Comparison of ENCODE assay signal across 1 cellular context in genomic region chr1:32714277-32714676, GRCh38.
TF ChIP-seq lines count a peak whose summit lies in the region.

No MANE protein-coding gene starts in this region.

TF ChIP-seq in HepG2, 621 proteins besides CTCF, POLR2A, EP300 and RAD21 (continued from another document):
- TF ChIP-seq, protein P1, sequence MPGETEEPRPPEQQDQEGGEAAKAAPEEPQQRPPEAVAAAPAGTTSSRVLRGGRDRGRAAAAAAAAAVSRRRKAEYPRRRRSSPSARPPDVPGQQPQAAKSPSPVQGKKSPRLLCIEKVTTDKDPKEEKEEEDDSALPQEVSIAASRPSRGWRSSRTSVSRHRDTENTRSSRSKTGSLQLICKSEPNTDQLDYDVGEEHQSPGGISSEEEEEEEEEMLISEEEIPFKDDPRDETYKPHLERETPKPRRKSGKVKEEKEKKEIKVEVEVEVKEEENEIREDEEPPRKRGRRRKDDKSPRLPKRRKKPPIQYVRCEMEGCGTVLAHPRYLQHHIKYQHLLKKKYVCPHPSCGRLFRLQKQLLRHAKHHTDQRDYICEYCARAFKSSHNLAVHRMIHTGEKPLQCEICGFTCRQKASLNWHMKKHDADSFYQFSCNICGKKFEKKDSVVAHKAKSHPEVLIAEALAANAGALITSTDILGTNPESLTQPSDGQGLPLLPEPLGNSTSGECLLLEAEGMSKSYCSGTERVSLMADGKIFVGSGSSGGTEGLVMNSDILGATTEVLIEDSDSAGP (CRISPR knock-in tag; IDR thresholded peaks at IDR 0.05; ENCODE audit: borderline replicate concordance): no peak; the same call in 1 of the 2 replicates
- no peak for TF ChIP-seq NAIF1 (CRISPR knock-in tag; IDR thresholded peaks at IDR 0.05; ENCODE audit: borderline replicate concordance)
- peak; percentile 60 for TF ChIP-seq KDM6A (CRISPR knock-in tag; IDR thresholded peaks at IDR 0.05; ENCODE audit: low read depth)
- no peak; the same call in 1 of the 2 replicates for TF ChIP-seq MAZ (IDR thresholded peaks at IDR 0.05; ENCODE audit: borderline replicate concordance, low read depth, low read length)
- no peak for TF ChIP-seq MAZ (CRISPR knock-in tag; IDR thresholded peaks at IDR 0.05; ENCODE audit: low read depth)
- peak; percentile 55; the same call in 1 of the 2 replicates for TF ChIP-seq MEF2D (CRISPR knock-in tag; IDR thresholded peaks at IDR 0.05)
- peak; percentile 96 for TF ChIP-seq FOXA3 (CRISPR knock-in tag; IDR thresholded peaks at IDR 0.05)
- 0 out of 2 replicates have a peak, but pooled peaks have one; percentile 23 for TF ChIP-seq ZNF605 (CRISPR knock-in tag; IDR thresholded peaks at IDR 0.05)
- TF ChIP-seq ZNF205 (CRISPR knock-in tag; IDR thresholded peaks at IDR 0.05): no peak; the same call in 1 of the 2 replicates
- peak; percentile 62 for TF ChIP-seq HDAC1 (CRISPR knock-in tag; IDR thresholded peaks at IDR 0.05)
- peak; percentile 52; the same call in 1 of the 2 replicates for TF ChIP-seq ZNF12 (CRISPR knock-in tag; IDR thresholded peaks at IDR 0.05)
- no peak for TF ChIP-seq PHF20 (CRISPR knock-in tag; IDR thresholded peaks at IDR 0.05)
- TF ChIP-seq FOXK1 (CRISPR knock-in tag; IDR thresholded peaks at IDR 0.05; ENCODE audit: borderline replicate concordance, low read depth): 0 out of 2 replicates have a peak, but pooled peaks have one; percentile 46
